8 cellular contexts compared by ENCODE assay signal in genomic region chr17:34420254-34420766, GRCh38. TPM values are rescaled to one million over a fixed set of nuclear protein-coding genes. Genes with fewer than 3 reads are reported as not detected.
DNase-seq lines count a peak whose midpoint lies in the region; TF ChIP-seq lines count a peak whose summit lies in the region.

No MANE protein-coding gene starts in this region.

- intact Hi-C loops in head of caudate nucleus (cut with DNase I) = no loop called here

- TF ChIP-seq EP300 in SK-N-SH (IDR thresholded peaks at IDR 0.05; ENCODE audit: borderline replicate concordance in 1 of 2, low read depth in 1 of 2, low read length in 1 of 2) = no peak

- H3K36me3 ChIP-seq in DOHH2 (ENCODE audit: control insufficient read depth, low read length) (no peaks in the 10 kb centered on the region), Loucy (ENCODE audit: insufficient read depth, low read length) (no peaks in the 10 kb centered on the region), SK-N-SH (replicated peaks in 1 of 2; ENCODE audit: control insufficient read depth in 1 of 2, insufficient read depth in 2 of 2, low read length in 1 of 2) (no peaks in the 10 kb centered on the region)

- H3K9ac ChIP-seq in Loucy (ENCODE audit: low read depth, low read length, poor library complexity, severe bottlenecking) = no peak overlapping the region
- no peak overlapping the region for H3K9ac ChIP-seq in SK-N-SH

- H3F3A ChIP-seq in DOHH2 (ENCODE audit: control insufficient read depth, insufficient read depth) (no peaks in the 10 kb centered on the region), Loucy (ENCODE audit: low read depth) (no peaks in the 10 kb centered on the region), SK-N-SH (replicated peaks; ENCODE audit: insufficient read depth) (no peaks in the 10 kb centered on the region)

- peak; percentile 90 for TF ChIP-seq CTCF in DOHH2 (IDR thresholded peaks at IDR 0.05; ENCODE audit: low read depth, low read length, poor library complexity, severe bottlenecking)
- peak; percentile 96 for TF ChIP-seq CTCF in Loucy (conservative IDR thresholded peaks at IDR 0.05; ENCODE audit: low read length)
- peak; percentile 89 for TF ChIP-seq CTCF in SK-N-SH (IDR thresholded peaks at IDR 0.05)

- H3K4me3 ChIP-seq in DOHH2 (ENCODE audit: low read length) (no peak overlapping the region), Loucy (ENCODE audit: low read length, poor library complexity, severe bottlenecking) (no peak overlapping the region), SK-N-SH (ENCODE audit: low read depth in 2 of 2, low read length in 1 of 2) (no peak overlapping the region)

- H3K4me1 ChIP-seq in DOHH2 (ENCODE audit: control insufficient read depth, low read length) (no peaks in the 10 kb centered on the region), Loucy (ENCODE audit: insufficient read depth, low read length, poor library complexity, severe bottlenecking) (no peaks in the 10 kb centered on the region), SK-N-SH (ENCODE audit: control insufficient read depth in 1 of 2, insufficient read depth in 2 of 2, low read depth in 1 of 2, low read length in 1 of 2) (no peaks in the 10 kb centered on the region)

- DNase-seq in SK-N-SH = peak; percentile 85
- peak; percentile 59 for DNase-seq in activated naive CD4-positive, alpha-beta T cell treated with anti-CD3 and anti-CD28 coated beads, Interleukin-2, amount 50 U/mL, for 16 hours
- DNase-seq in head of caudate nucleus = peak in 41 of 42 donors; percentile 38 to 90 (median 75)
- peak; percentile 36 for DNase-seq in renal cortical epithelial cell (ENCODE audit: low read depth)
- DNase-seq in GF-D8 (lab: John Stamatoyannopoulos, UW) = no peak
- no peak for DNase-seq in amniotic stem cell (lab: John Stamatoyannopoulos, UW)

- H3K27me3 ChIP-seq in DOHH2 (ENCODE audit: control insufficient read depth, low read length) (no peaks in the 10 kb centered on the region), Loucy (ENCODE audit: insufficient read depth, low read length, poor library complexity, severe bottlenecking) (no peaks in the 10 kb centered on the region), SK-N-SH (ENCODE audit: insufficient read depth) (peaks cover 9% of the 10 kb centered on the region; the same call in 1 of the 2 replicates)

- H3K27ac ChIP-seq in DOHH2 (ENCODE audit: low read depth, low read length) (no peak overlapping the region), SK-N-SH (ENCODE audit: low read depth in 2 of 2, low read length in 1 of 2) (no peak overlapping the region)

- peak; percentile 97 for TF ChIP-seq RAD21 in SK-N-SH (IDR thresholded peaks at IDR 0.05; ENCODE audit: low read length)

- H4K20me1 ChIP-seq in DOHH2 (ENCODE audit: control insufficient read depth, insufficient read depth, low read depth, low read length) = no peaks in the 10 kb centered on the region
- H4K20me1 ChIP-seq in Loucy (ENCODE audit: insufficient read depth, low read length, poor library complexity, severe bottlenecking) = no peaks in the 10 kb centered on the region
- no peaks in the 10 kb centered on the region for H4K20me1 ChIP-seq in SK-N-SH (ENCODE audit: insufficient read depth)

- H2AFZ ChIP-seq in Loucy (ENCODE audit: low read length) (no peak overlapping the region), SK-N-SH (ENCODE audit: low read depth) (no peak overlapping the region)

- H3K4me2 ChIP-seq in DOHH2 (ENCODE audit: low read length) (no peak overlapping the region), Loucy (ENCODE audit: low read depth, low read length, poor library complexity, severe bottlenecking) (no peak overlapping the region), SK-N-SH (no peak overlapping the region)

- POLR2A ChIA-PET in SK-N-SH (lab: Yijun Ruan, JAX) = interaction anchor here (0.6 kb wide), 1 partner anchor 60 kb away, joined by 3 read pairs; no protein-coding TSS in a partner anchor

- 2% methylated on average over 6 of the region's 6 CpGs for WGBS in SK-N-SH (ENCODE audit: low lambda C conversion rate)

- H3K9me2 ChIP-seq in DOHH2 (replicated peaks; ENCODE audit: control insufficient read depth, low read length) = no peaks in the 10 kb centered on the region
- H3K9me2 ChIP-seq in Loucy (replicated peaks; ENCODE audit: low read depth, low read length) = no peaks in the 10 kb centered on the region
- no peaks in the 10 kb centered on the region for H3K9me2 ChIP-seq in SK-N-SH

- no peaks in the 10 kb centered on the region for H3K9me3 ChIP-seq in DOHH2 (ENCODE audit: control insufficient read depth, insufficient read depth, low read length)
- H3K9me3 ChIP-seq in Loucy (ENCODE audit: insufficient read depth, low read depth, low read length) = no peaks in the 10 kb centered on the region
- H3K9me3 ChIP-seq in SK-N-SH = no peaks in the 10 kb centered on the region

- CTCF ChIA-PET in SK-N-SH (lab: Yijun Ruan, JAX) = interaction anchor here (0.5 to 5.8 kb wide), 47 partner anchors 9 to 1139 kb away, joined by 3 to 34 read pairs (median 4); partner anchors contain the start of genes FNDC8, NLE1 and RAD51D

- H3K79me2 ChIP-seq in DOHH2 (ENCODE audit: control insufficient read depth, low read length) (no peaks in the 10 kb centered on the region), Loucy (ENCODE audit: insufficient read depth, low read length) (no peaks in the 10 kb centered on the region), SK-N-SH (ENCODE audit: insufficient read depth) (no peaks in the 10 kb centered on the region)

TF ChIP-seq in SK-N-SH, 30 proteins besides CTCF, POLR2A, EP300 and RAD21:
- peak; percentile 84 for TF ChIP-seq SMC3 (IDR thresholded peaks at IDR 0.05; ENCODE audit: low read depth, low read length)
- TF ChIP-seq, protein P1, sequence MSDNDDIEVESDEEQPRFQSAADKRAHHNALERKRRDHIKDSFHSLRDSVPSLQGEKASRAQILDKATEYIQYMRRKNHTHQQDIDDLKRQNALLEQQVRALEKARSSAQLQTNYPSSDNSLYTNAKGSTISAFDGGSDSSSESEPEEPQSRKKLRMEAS (IDR thresholded peaks at IDR 0.05; ENCODE audit: low read depth) = no peak
TF ChIP-seq in SK-N-SH: peak in this region for 1.

RNA-seq across cellular contexts. Expression of gene CCL1, which starts 57.3 kb away (rescaled TPM):
- not detected in 2 replicates for polyA plus RNA-seq in SK-N-SH (2012; rRNA removed)
- polyA plus RNA-seq in SK-N-SH (2012; cell fraction: cytosol; rRNA removed) = not detected in 2 replicates
- polyA plus RNA-seq in SK-N-SH (2012; cell fraction: nucleus; rRNA removed) = not detected in 2 replicates
- not detected in 2 replicates for total RNA-seq in renal cortical epithelial cell

Comparison
In these comparisons a context has a peak if more than half of its experiments do, and no peak if none do; other contexts are left out.
1. DNase-seq: peak in SK-N-SH (single experiment), activated naive CD4-positive, alpha-beta T cell treated with anti-CD3 and anti-CD28 coated beads, Interleukin-2, amount 50 U/mL, for 16 hours (single experiment), head of caudate nucleus (41 of 42) and renal cortical epithelial cell (single experiment); none in GF-D8 (single experiment) and amniotic stem cell (single experiment).
2. Peak in every context shown above with its lines, with median percentiles within 50 percentile points of each other: CTCF ChIP-seq.